ENCODE assay signal across 25 cellular contexts in the genomic region with DNA sequence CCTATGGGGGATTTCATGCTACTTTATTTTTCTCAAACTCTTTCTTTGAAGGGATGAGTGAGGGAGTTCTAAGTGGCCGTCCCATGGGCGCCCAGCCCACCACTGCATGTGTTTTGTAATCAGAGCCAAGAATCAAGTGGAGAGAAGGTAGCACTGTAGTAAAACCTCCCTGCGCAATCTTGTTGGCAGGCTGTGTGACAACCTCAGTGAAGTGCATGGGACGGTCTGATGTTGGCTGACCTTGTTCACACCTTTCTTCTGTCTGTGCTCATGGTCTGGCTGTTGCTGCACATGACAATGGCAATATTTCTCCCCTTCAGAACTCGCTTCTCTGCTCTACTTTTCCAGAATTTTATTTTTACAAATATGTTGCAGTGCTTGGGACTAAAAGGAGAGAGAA.
"Had no signal": no experiment of that assay in that cellular context is flagged by ENCODE, and none has a peak within 500 bp of the region (broad histone marks: within the 10 kb centered on the region; RNA-seq: fewer than 3 reads in every experiment).

No MANE protein-coding gene starts in this region.

- H3K9me3 ChIP-seq: left lung, lower lobe of right lung, ovary, right atrium auricular region, right lobe of liver, stomach, testis, tibial artery, upper lobe of right lung, uterus had no signal

- ATAC-seq: left colon; left lung; lower lobe of right lung; natural killer cell; right lobe of liver; stimulated activated naive B cell treated with anti-CD40 and anti-IgM and Interleukin-4, amounts not matched to agents 10 μg/mL and 1 μg/mL and 100 μg/mL, for 72 hours; stimulated activated naive CD8-positive, alpha-beta T cell treated with anti-CD3 and anti-CD28 coated beads, Interleukin-15, Interleukin-2, amounts not matched to agents 100 U/mL and 50 U/mL, for 24 hours; upper lobe of right lung had no signal

- H3K36me3 ChIP-seq: left lung, lower lobe of right lung, ovary, right atrium auricular region, right lobe of liver, stomach, tibial artery, upper lobe of right lung, uterus had no signal

- H3K27me3 ChIP-seq: left lung, ovary, right atrium auricular region, right lobe of liver, stomach, testis, tibial artery, upper lobe of right lung, uterus had no signal

- DNase-seq: hypothalamus; immature natural killer cell; kidney; left colon; left lung; lower lobe of right lung; mammary epithelial cell; mesenchymal stem cell; natural killer cell; ovary; right lobe of liver; stimulated activated CD4-positive, alpha-beta T cell treated with anti-CD3 and anti-CD28 coated beads, Interleukin-12 subunit alpha, Interleukin-12 subunit beta, amount 100 ng/mL, for 4 hours; stimulated activated CD4-positive, alpha-beta T cell treated with anti-CD3 and anti-CD28 coated beads, Interleukin-15, amount 100 ng/mL, for 24 hours; stimulated activated CD4-positive, alpha-beta T cell treated with anti-CD3 and anti-CD28 coated beads, Interleukin-2, amount 100 ng/mL, for 24 hours; stimulated activated CD4-positive, alpha-beta T cell treated with anti-CD3 and anti-CD28 coated beads, Interleukin-4, amount 100 ng/mL, for 1 hour; stimulated activated naive B cell treated with anti-CD40 and anti-IgM and Interleukin-4, amounts not matched to agents 10 μg/mL and 1 μg/mL and 100 μg/mL, for 72 hours; stimulated activated naive CD8-positive, alpha-beta T cell treated with anti-CD3 and anti-CD28 coated beads, Interleukin-15, Interleukin-2, amounts not matched to agents 100 U/mL and 50 U/mL, for 24 hours; stomach; testis; tibial artery; trophoblast cell; upper lobe of right lung; uterus had no signal

- H3K4me3 ChIP-seq: left lung, lower lobe of right lung, ovary, right atrium auricular region, right lobe of liver, skin epidermis, stomach, testis, tibial artery, upper lobe of right lung, uterus had no signal

- H3K27ac ChIP-seq: left lung, lower lobe of right lung, ovary, right atrium auricular region, right lobe of liver, skin epidermis, stomach, testis, tibial artery, upper lobe of right lung, uterus had no signal

- H3K4me1 ChIP-seq: left lung, lower lobe of right lung, right lobe of liver, stomach, testis, tibial artery, upper lobe of right lung, uterus had no signal
